Comparison of ENCODE assay signal across 29 cellular contexts in the genomic region with DNA sequence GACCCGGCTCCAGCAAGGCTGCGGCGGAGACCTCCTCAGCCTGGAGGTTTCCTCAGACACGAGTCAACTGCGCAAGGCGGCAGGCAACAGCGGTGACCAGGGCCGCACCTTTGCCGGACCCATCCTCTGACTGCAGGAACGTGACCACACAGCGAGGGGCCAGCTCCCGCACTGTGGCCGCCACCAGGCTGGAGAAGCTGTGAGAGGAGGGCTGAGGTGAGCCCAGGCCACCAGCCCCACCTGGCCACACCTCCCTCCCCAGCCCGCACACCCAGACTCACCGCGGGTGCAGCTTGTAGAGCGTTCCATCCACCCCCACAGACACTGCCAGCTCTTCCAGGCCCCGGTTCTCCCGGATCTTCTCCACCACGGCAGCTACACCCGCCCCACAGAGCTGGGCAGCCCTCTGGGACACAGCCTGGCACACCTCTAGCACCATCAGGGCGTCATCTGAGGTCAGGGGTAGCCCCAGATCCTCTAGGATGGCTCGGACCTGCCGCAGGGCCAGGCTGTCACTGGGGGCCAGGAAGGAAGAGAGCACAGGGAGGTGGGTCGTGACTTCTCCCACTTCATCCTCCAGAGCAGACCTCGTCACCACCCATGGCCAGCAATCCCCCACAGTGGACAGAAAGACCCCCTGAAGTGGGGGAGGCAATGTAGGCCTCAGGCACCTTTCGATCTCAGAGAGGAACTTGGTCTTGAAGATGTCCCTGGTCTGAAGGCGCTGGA. TPM values are rescaled to one million over a fixed set of nuclear protein-coding genes. Genes with fewer than 3 reads are reported as not detected.
"Had no signal": no experiment of that assay in that cellular context is flagged by ENCODE, and none has a peak within 500 bp of the region (broad histone marks: within the 10 kb centered on the region; RNA-seq: fewer than 3 reads in every experiment).

No MANE protein-coding gene starts in this region.

- H3K27me3 ChIP-seq: ascending aorta, cardiac muscle cell had no signal

- H3K4me3 ChIP-seq: ascending aorta, cardiac muscle cell had no signal

- H3K9me3 ChIP-seq: ascending aorta had no signal

- H3K4me1 ChIP-seq: ascending aorta had no signal

- ATAC-seq: activated CD8-positive, alpha-beta T cell treated with anti-CD3 and anti-CD28 coated beads for 36 hours; activated T-cell treated with anti-CD3 and anti-CD28 coated beads, Interleukin-2, amount 50 U/mL, for 72 hours; activated T-helper 17 cell treated with anti-CD3 and anti-CD28 coated beads, Interleukin-2, amount 50 U/mL, for 72 hours; Panc1 had no signal

- H3K27ac ChIP-seq: ascending aorta, cardiac muscle cell, KMS-11, WERI-Rb-1 had no signal

- DNase-seq: activated CD4-positive, alpha-beta T cell treated with anti-CD3 and anti-CD28 coated beads, Interleukin-2, amount 10 ng/mL, durations not matched to agents 24 days and 14 days; activated CD4-positive, alpha-beta T cell treated with anti-CD3 and anti-CD28 coated beads, Interleukin-2, amount 50 U/mL, for 4 hours; activated CD8-positive, alpha-beta T cell treated with anti-CD3 and anti-CD28 coated beads for 36 hours; activated effector memory CD4-positive, alpha-beta T cell treated with anti-CD3 and anti-CD28 coated beads, Interleukin-2, amount 50 U/mL, for 16 hours; activated naive CD4-positive, alpha-beta T cell; activated naive CD4-positive, alpha-beta T cell treated with anti-CD3 and anti-CD28 coated beads, Interleukin-2, amount 50 U/mL, for 16 hours; activated naive CD8-positive, alpha-beta T cell treated with anti-CD3 and anti-CD28 coated beads for 36 hours; activated T-cell treated with anti-CD3 and anti-CD28 coated beads, Interleukin-2, amount 50 U/mL, for 1 hour; activated T-cell treated with anti-CD3 and anti-CD28 coated beads, Interleukin-2, amount 50 U/mL, for 72 hours; amniotic stem cell; MM.1S; MV-4-11; NCI-H1092; NCI-H1436 treated with DMSO at 0.1 percent for 48 hours; NCI-H1694 treated with DMSO at 0.1 percent for 48 hours; NCI-H2029; NCI-H345; NCI-H524 treated with DMSO at 0.1 percent for 48 hours; RPMI8226; SW 1271; T1000; WERI-Rb-1 had no signal

- H3K36me3 ChIP-seq: ascending aorta, cardiac muscle cell, WERI-Rb-1 had no signal

RNA-seq across cellular contexts. Expression of a gene that starts 18.0 kb away (rescaled TPM):
- total RNA-seq: activated CD8-positive, alpha-beta T cell treated with anti-CD3 and anti-CD28 coated beads for 36 hours; activated naive CD8-positive, alpha-beta T cell treated with anti-CD3 and anti-CD28 coated beads for 36 hours; cardiac muscle cell; LHCN-M2; NCI-H460 had no signal
- polyA plus RNA-seq: cardiac muscle cell had no signal
